15 cellular contexts compared by ENCODE assay signal in the genomic region with DNA sequence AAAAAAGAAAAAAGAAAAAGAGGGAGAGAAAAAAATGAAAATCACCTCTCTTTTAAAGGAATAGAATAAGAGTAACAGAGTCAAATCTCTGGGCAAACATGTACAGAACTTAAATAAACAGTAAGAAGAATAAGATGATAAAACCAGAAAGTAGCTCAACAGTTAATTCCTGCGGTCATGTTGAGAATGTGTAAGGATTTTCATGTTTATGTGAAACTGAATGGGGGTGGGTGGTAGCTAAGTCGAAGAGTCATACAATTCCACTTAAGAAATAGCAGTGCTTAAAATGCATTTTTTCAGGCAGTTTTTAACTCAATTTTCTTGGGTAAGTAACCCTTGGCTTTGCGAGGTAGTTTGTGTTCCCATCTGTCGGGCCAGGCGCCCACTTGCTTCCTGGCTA.
A peak's percentile ranks its signal among the peaks of the same experiment; 100 is the strongest.
DNase-seq lines count a peak whose midpoint lies in the region; ATAC-seq and TF ChIP-seq lines count a peak whose summit lies in the region.
"Had no signal": no experiment of that assay in that cellular context is flagged by ENCODE, and none has a peak within 500 bp of the region (broad histone marks: within the 10 kb centered on the region; RNA-seq: fewer than 3 reads in every experiment).

No MANE protein-coding gene starts in this region.

- H3K4me3 ChIP-seq in RWPE2 (ENCODE audit: severe bottlenecking) (no peak overlapping the region), osteoblast (ENCODE audit: insufficient read depth, low read length) (no peak overlapping the region)
- H3K4me3 ChIP-seq: esophagus squamous epithelium, testis had no signal

- POLR2A ChIA-PET in activated CD8-positive, alpha-beta T cell treated with anti-CD3 and anti-CD28 coated beads for 36 hours (lab: Charles Lee), result interaction anchor here (1.0 kb wide), 1 partner anchor 74 kb away, joined by 3 read pairs; no protein-coding TSS in a partner anchor
- POLR2A ChIA-PET in activated CD8-positive, alpha-beta T cell treated with anti-CD3 and anti-CD28 coated beads, Interleukin-2, amount 10 ng/mL, durations not matched to agents 7 days and 5 days (lab: Charles Lee), result no interaction called here

- H3K4me1 Mint-ChIP-seq in activated CD8-positive, alpha-beta T cell treated with anti-CD3 and anti-CD28 coated beads for 36 hours (ENCODE audit: low read depth), result peaks cover 31% of the 10 kb centered on the region
- H3K4me1 Mint-ChIP-seq in activated CD8-positive, alpha-beta T cell treated with anti-CD3 and anti-CD28 coated beads, Interleukin-2, amount 10 ng/mL, durations not matched to agents 7 days and 5 days (ENCODE audit: low read depth), result peaks cover 13% of the 10 kb centered on the region
- H3K4me1 Mint-ChIP-seq in effector memory CD8-positive, alpha-beta T cell (ENCODE audit: low read depth in 2 of 2), result peaks cover 5 to 22% of the 10 kb centered on the region in 2 donors

- peaks cover 22% of the 10 kb centered on the region for H4K20me1 ChIP-seq in osteoblast (ENCODE audit: insufficient read depth, low read length)

- peaks cover 40% of the 10 kb centered on the region for H3K79me2 ChIP-seq in osteoblast (ENCODE audit: insufficient read depth, low read length)

- H3K27ac Mint-ChIP-seq in activated CD8-positive, alpha-beta T cell treated with anti-CD3 and anti-CD28 coated beads for 36 hours, result peak overlapping the region; percentile 85
- no peak overlapping the region for H3K27ac Mint-ChIP-seq in activated CD8-positive, alpha-beta T cell treated with anti-CD3 and anti-CD28 coated beads, Interleukin-2, amount 10 ng/mL, durations not matched to agents 7 days and 5 days
- peak overlapping the region; percentile 70 to 90 for H3K27ac Mint-ChIP-seq in effector memory CD8-positive, alpha-beta T cell

- DNase-seq in activated CD8-positive, alpha-beta T cell treated with anti-CD3 and anti-CD28 coated beads for 36 hours, result no peak
- no peak for DNase-seq in activated CD8-positive, alpha-beta T cell treated with anti-CD3 and anti-CD28 coated beads, Interleukin-2, amount 10 ng/mL, durations not matched to agents 7 days and 5 days
- no peak for DNase-seq in RWPE2 (ENCODE audit: low spot score)
- DNase-seq in effector memory CD8-positive, alpha-beta T cell, result no peak
- DNase-seq in osteoblast (ENCODE audit: insufficient read length, low spot score, missing footprints), result peak; percentile 80
- DNase-seq: aorta, cortex of kidney, DMS153, esophagus squamous epithelium, NCI-H2081 treated with DMSO at 0.1 percent for 48 hours, testis had no signal

- CTCF ChIA-PET in activated CD8-positive, alpha-beta T cell treated with anti-CD3 and anti-CD28 coated beads for 36 hours (lab: Charles Lee), result interaction anchor here (1.0 to 1.6 kb wide), 3 partner anchors 101 to 151 kb away, joined by 3 to 4 read pairs (median 3); no protein-coding TSS in a partner anchor
- CTCF ChIA-PET in activated CD8-positive, alpha-beta T cell treated with anti-CD3 and anti-CD28 coated beads, Interleukin-2, amount 10 ng/mL, durations not matched to agents 7 days and 5 days (lab: Charles Lee), result no interaction called here

- H3K27me3 ChIP-seq in RWPE2 (ENCODE audit: insufficient read depth, poor library complexity, severe bottlenecking), result no peaks in the 10 kb centered on the region
- H3K27me3 ChIP-seq in osteoblast (ENCODE audit: insufficient read depth, low read length), result no peaks in the 10 kb centered on the region
- H3K27me3 ChIP-seq: esophagus squamous epithelium, testis had no signal

- ATAC-seq in activated CD8-positive, alpha-beta T cell treated with anti-CD3 and anti-CD28 coated beads for 36 hours, result no peak
- ATAC-seq in activated CD8-positive, alpha-beta T cell treated with anti-CD3 and anti-CD28 coated beads, Interleukin-2, amount 10 ng/mL, durations not matched to agents 7 days and 5 days, result no peak
- no peak for ATAC-seq in RWPE2 (ENCODE audit: low read depth)
- no peak for ATAC-seq in effector memory CD8-positive, alpha-beta T cell (replicated peaks)
- ATAC-seq in GM18907 (IDR thresholded peaks at IDR 0.05; ENCODE audit: unreplicated experiment), result no peak
- ATAC-seq in GM21786 (IDR thresholded peaks at IDR 0.05; ENCODE audit: unreplicated experiment), result no peak
- no peak for ATAC-seq in HG02610 (IDR thresholded peaks at IDR 0.05; ENCODE audit: unreplicated experiment)

- H3K9me3 ChIP-seq in RWPE2 (ENCODE audit: severe bottlenecking) (no peaks in the 10 kb centered on the region), osteoblast (ENCODE audit: low read depth, low read length) (no peaks in the 10 kb centered on the region)
- H3K9me3 ChIP-seq: esophagus squamous epithelium, testis had no signal

- no peak overlapping the region for H3K4me2 ChIP-seq in osteoblast (ENCODE audit: insufficient read depth, low read length)

- no peak overlapping the region for H2AFZ ChIP-seq in osteoblast (ENCODE audit: low read length)
- H2AFZ ChIP-seq: parathyroid adenoma had no signal

- H3K27ac ChIP-seq in RWPE2 (ENCODE audit: poor library complexity, severe bottlenecking) (peak overlapping the region; percentile 90), osteoblast (ENCODE audit: low read depth, low read length) (no peak overlapping the region)
- H3K27ac ChIP-seq: esophagus squamous epithelium, parathyroid adenoma, testis had no signal

- intact Hi-C loops in activated CD8-positive, alpha-beta T cell treated with anti-CD3 and anti-CD28 coated beads for 36 hours (cut with micrococcal nuclease), result no loop called here

- H3K36me3 ChIP-seq in RWPE2 (ENCODE audit: low read depth) (peaks cover 35% of the 10 kb centered on the region), osteoblast (ENCODE audit: insufficient read depth, low read length) (no peaks in the 10 kb centered on the region)

- peaks cover 4% of the 10 kb centered on the region for H3K36me3 Mint-ChIP-seq in activated CD8-positive, alpha-beta T cell treated with anti-CD3 and anti-CD28 coated beads for 36 hours (ENCODE audit: low read depth)
- peaks cover 5% of the 10 kb centered on the region for H3K36me3 Mint-ChIP-seq in activated CD8-positive, alpha-beta T cell treated with anti-CD3 and anti-CD28 coated beads, Interleukin-2, amount 10 ng/mL, durations not matched to agents 7 days and 5 days (ENCODE audit: low read depth)
- peaks cover 86% of the 10 kb centered on the region for H3K36me3 Mint-ChIP-seq in effector memory CD8-positive, alpha-beta T cell (ENCODE audit: insufficient read depth)

- H3K9me3 Mint-ChIP-seq in activated CD8-positive, alpha-beta T cell treated with anti-CD3 and anti-CD28 coated beads for 36 hours, result no peaks in the 10 kb centered on the region
- H3K9me3 Mint-ChIP-seq in activated CD8-positive, alpha-beta T cell treated with anti-CD3 and anti-CD28 coated beads, Interleukin-2, amount 10 ng/mL, durations not matched to agents 7 days and 5 days (ENCODE audit: insufficient read depth), result no peaks in the 10 kb centered on the region
- H3K9me3 Mint-ChIP-seq in effector memory CD8-positive, alpha-beta T cell, result no peaks in the 10 kb centered on the region

- no peak overlapping the region for H3K4me3 Mint-ChIP-seq in activated CD8-positive, alpha-beta T cell treated with anti-CD3 and anti-CD28 coated beads for 36 hours
- H3K4me3 Mint-ChIP-seq in activated CD8-positive, alpha-beta T cell treated with anti-CD3 and anti-CD28 coated beads, Interleukin-2, amount 10 ng/mL, durations not matched to agents 7 days and 5 days, result no peak overlapping the region
- peak overlapping the region; percentile 3 to 51 for H3K4me3 Mint-ChIP-seq in effector memory CD8-positive, alpha-beta T cell

- peaks cover 25% of the 10 kb centered on the region for H3K4me1 ChIP-seq in RWPE2 (ENCODE audit: insufficient read depth, poor library complexity, severe bottlenecking)
- H3K4me1 ChIP-seq in osteoblast (ENCODE audit: insufficient read depth, low read length), result no peaks in the 10 kb centered on the region
- H3K4me1 ChIP-seq: parathyroid adenoma, testis had no signal

- no peak for TF ChIP-seq CTCF in activated CD8-positive, alpha-beta T cell treated with anti-CD3 and anti-CD28 coated beads for 36 hours (IDR thresholded peaks at IDR 0.05)
- TF ChIP-seq CTCF in RWPE2 (IDR thresholded peaks at IDR 0.05; ENCODE audit: poor library complexity, severe bottlenecking), result no peak
- TF ChIP-seq CTCF in osteoblast (IDR thresholded peaks at IDR 0.05; ENCODE audit: extremely low read depth, low read depth, low read length), result no peak

- H3K27me3 Mint-ChIP-seq in activated CD8-positive, alpha-beta T cell treated with anti-CD3 and anti-CD28 coated beads for 36 hours, result no peaks in the 10 kb centered on the region
- no peaks in the 10 kb centered on the region for H3K27me3 Mint-ChIP-seq in activated CD8-positive, alpha-beta T cell treated with anti-CD3 and anti-CD28 coated beads, Interleukin-2, amount 10 ng/mL, durations not matched to agents 7 days and 5 days (ENCODE audit: low read depth)
- H3K27me3 Mint-ChIP-seq in effector memory CD8-positive, alpha-beta T cell, result no peaks in the 10 kb centered on the region

Comparison
In these comparisons a context has a peak if more than half of its experiments do, and no peak if none do; other contexts are left out.
1. H3K4me3 Mint-ChIP-seq: peak in effector memory CD8-positive, alpha-beta T cell (2 of 2); none in activated CD8-positive, alpha-beta T cell treated with anti-CD3 and anti-CD28 coated beads for 36 hours (single experiment) and activated CD8-positive, alpha-beta T cell treated with anti-CD3 and anti-CD28 coated beads, Interleukin-2, amount 10 ng/mL, durations not matched to agents 7 days and 5 days (single experiment).